8 cellular contexts compared by ENCODE assay signal in genomic region chr4:18593297-18594002, GRCh38.
DNase-seq lines count a peak whose midpoint lies in the region; ATAC-seq and TF ChIP-seq lines count a peak whose summit lies in the region.

No MANE protein-coding gene starts in this region.

- no peak for TF ChIP-seq EP300 in transverse colon (IDR thresholded peaks at IDR 0.05; ENCODE audit: low read depth)

- in situ Hi-C loops in IMR-90 (cut with MboI; ENCODE audit: low sequenced_read_pairs): loop anchor here (5.0 to 25.0 kb wide), 4 partner anchors 669 to 1046 kb away; partner anchors contain the start of genes DCAF16 and NCAPG
- in situ Hi-C loops in transverse colon (cut with MboI; ENCODE audit: low pct_ligation_motif_present in 1 of 4, low pct_unique_long_range_greater_than_20kb in 1 of 4, low sequenced_read_pairs in 3 of 4): loop anchor here (10.0 to 25.0 kb wide), 5 partner anchors 756 to 1056 kb away; partner anchors contain the start of genes DCAF16 (in 2 of the 4) and NCAPG (in 2 of the 4)

- H3K9ac ChIP-seq in IMR-90 (ENCODE audit: low read depth, low read length) (no peak overlapping the region), fibroblast of lung (ENCODE audit: insufficient read depth, low read length) (no peak overlapping the region)

- TF ChIP-seq POLR2A in IMR-90 (IDR thresholded peaks at IDR 0.05; ENCODE audit: low read depth, low read length) (no peak), transverse colon (IDR thresholded peaks at IDR 0.05) (no peak)

- no peak overlapping the region for H2AK5ac ChIP-seq in IMR-90 (ENCODE audit: low read depth, low read length)

- no peak overlapping the region for H2AK9ac ChIP-seq in IMR-90 (replicated peaks; ENCODE audit: low read depth, low read length, poor library complexity)

- no peaks in the 10 kb centered on the region for H3K79me2 ChIP-seq in fibroblast of lung (ENCODE audit: control insufficient read depth, insufficient read depth, low read length)

- no peak overlapping the region for H3K56ac ChIP-seq in IMR-90 (ENCODE audit: extremely low read depth, insufficient read depth, low read length)

- dilution Hi-C loops in IMR-90 (cut with HindIII; ENCODE audit: low sequenced_read_pairs, unreplicated experiment): no loop called here

- no peak overlapping the region for H4K8ac ChIP-seq in IMR-90 (ENCODE audit: low read depth in 2 of 2, low read length in 2 of 2)

- H2BK20ac ChIP-seq in IMR-90 (ENCODE audit: low read depth, low read length): no peak overlapping the region

- H3K9me1 ChIP-seq in IMR-90 (ENCODE audit: insufficient read depth, low read length): no peaks in the 10 kb centered on the region

- no peak overlapping the region for H3K18ac ChIP-seq in IMR-90 (ENCODE audit: low read depth, low read length)

- 0% methylated on average over 1 of the region's 12 CpGs; no CpG with 5 or more reads in 1 of the 2 experiments for WGBS in IMR-90 (ENCODE audit: extremely low coverage in 2 of 2, insufficient read length in 1 of 2), 2 experiments
- WGBS in transverse colon (ENCODE audit: low coverage in 1 of 2), 2 donors: 0 to 4% methylated on average over 3 to 12 of the region's 12 CpGs

- H4K91ac ChIP-seq in IMR-90 (ENCODE audit: insufficient read depth, low read depth, low read length): no peak overlapping the region

- H3K4me2 ChIP-seq in IMR-90 (ENCODE audit: low read depth, low read length) (peak overlapping the region; percentile 81; the same call in 1 of the 2 replicates), fibroblast of lung (ENCODE audit: extremely low read depth, insufficient read depth, low read length) (peak overlapping the region; percentile 93)

- H2BK15ac ChIP-seq in IMR-90 (ENCODE audit: low read depth, low read length): no peak overlapping the region

- peaks cover 1% of the 10 kb centered on the region; the same call in 1 of the 2 replicates for H3K27me3 ChIP-seq in IMR-90 (ENCODE audit: control insufficient read depth, insufficient read depth, low read length)
- no peaks in the 10 kb centered on the region for H3K27me3 ChIP-seq in fibroblast of lung (ENCODE audit: control insufficient read depth, insufficient read depth, low read length)
- H3K27me3 ChIP-seq in neuron (ENCODE audit: insufficient read depth, low read length): peaks cover 3% of the 10 kb centered on the region
- no peaks in the 10 kb centered on the region for H3K27me3 ChIP-seq in transverse colon

- no peak overlapping the region for H2BK120ac ChIP-seq in IMR-90 (ENCODE audit: low read depth, low read length)

- no peak overlapping the region for H2BK5ac ChIP-seq in IMR-90 (ENCODE audit: low read depth, low read length, poor library complexity, severe bottlenecking)

- H3K4ac ChIP-seq in IMR-90 (ENCODE audit: low read depth, low read length): no peak overlapping the region

- peak; percentile 89 for TF ChIP-seq RAD21 in IMR-90 (IDR thresholded peaks at IDR 0.05; ENCODE audit: low read length)

- H3K4me3 ChIP-seq in IMR-90 (ENCODE audit: insufficient read depth, low read depth, low read length): peak overlapping the region; percentile 9; the same call in 1 of the 2 replicates
- H3K4me3 ChIP-seq in fibroblast of lung (replicated peaks in 1 of 4; ENCODE audit: control extremely low read depth in 1 of 4, insufficient read depth in 1 of 4, low read depth in 3 of 4, low read length in 4 of 4): peak overlapping the region in 3 of 4 experiments; percentile 23 to 56 (median 32)
- peak overlapping the region; percentile 21 for H3K4me3 ChIP-seq in neuron (ENCODE audit: low read length)
- H3K4me3 ChIP-seq in transverse colon: peak overlapping the region in 1 of 4 donors; percentile 5

- peak; percentile 43 for DNase-seq in Daoy (ENCODE audit: low read depth)
- peak; percentile 74 for DNase-seq in IMR-90
- DNase-seq in OCI-M1 (lab: John Stamatoyannopoulos, UW): peak; percentile 84
- peak; percentile 28 to 38 for DNase-seq in activated T-cell treated with anti-CD3 and anti-CD28 coated beads, Interleukin-2, amount 50 U/mL, for 48 hours
- peak; percentile 59 to 81 for DNase-seq in fibroblast of lung (ENCODE audit: low read depth in 2 of 2)
- DNase-seq in transverse colon: peak; percentile 47

- ATAC-seq in GM21528 (IDR thresholded peaks at IDR 0.05; ENCODE audit: low FRiP score, unreplicated experiment) (peak; percentile 83), IMR-90 (ENCODE audit: low read depth) (peak; percentile 89)

- no peak overlapping the region for H3K23ac ChIP-seq in IMR-90 (ENCODE audit: low read depth, low read length)

- intact Hi-C loops in IMR-90 (cut with micrococcal nuclease) (loop anchor here (1.0 to 2.0 kb wide), 7 partner anchors 573 to 1044 kb away; partner anchors contain the start of genes LAP3 and LCORL), transverse colon (cut with DNase I; ENCODE audit: low total_unique reads) (loop anchor here (10.0 kb wide), 1 partner anchor 779 kb away; the partner anchor contains the start of genes DCAF16 and NCAPG)

- no peaks in the 10 kb centered on the region for H3K79me1 ChIP-seq in IMR-90 (ENCODE audit: low read depth in 1 of 2, low read length in 2 of 2)

- H3K36me3 ChIP-seq in IMR-90 (ENCODE audit: control insufficient read depth, insufficient read depth, low read length) (no peaks in the 10 kb centered on the region), fibroblast of lung (ENCODE audit: control insufficient read depth, insufficient read depth, low read length) (no peaks in the 10 kb centered on the region), neuron (ENCODE audit: insufficient read depth, low read length) (no peaks in the 10 kb centered on the region), transverse colon (no peaks in the 10 kb centered on the region)

- BruUV-seq in IMR-90 (replicated peaks; lab: Mats Ljungman, UMichigan): no TSS peak

- H3K27ac ChIP-seq in IMR-90 (ENCODE audit: insufficient read depth, low read length): no peak overlapping the region
- no peak overlapping the region for H3K27ac ChIP-seq in fibroblast of lung (ENCODE audit: insufficient read depth, low read length)
- H3K27ac ChIP-seq in transverse colon: no peak overlapping the region

- H4K20me1 ChIP-seq in IMR-90 (ENCODE audit: insufficient read depth, low read length) (no peaks in the 10 kb centered on the region), fibroblast of lung (ENCODE audit: control insufficient read depth, extremely low read depth, insufficient read depth, low read length) (no peaks in the 10 kb centered on the region)

- TF ChIP-seq CTCF in IMR-90 (conservative IDR thresholded peaks at IDR 0.05; ENCODE audit: low read depth, low read length) (peak; percentile 85), fibroblast of lung (conservative IDR thresholded peaks at IDR 0.05 in 1 of 2, IDR thresholded peaks at IDR 0.05 in 1 of 2; ENCODE audit: low read depth in 1 of 2, low read length in 2 of 2) (peak; percentile 80 to 87), transverse colon (IDR thresholded peaks at IDR 0.05) (peak; percentile 71 to 80 (median 74))

- CTCF ChIA-PET in IMR-90 (lab: Yijun Ruan, JAX): interaction anchor here (1.1 to 1.2 kb wide), 2 partner anchors 16 to 776 kb away, joined by 3 to 4 read pairs; no protein-coding TSS in a partner anchor

- POLR2A ChIA-PET in IMR-90 (lab: Charles Lee; ENCODE audit: unreplicated experiment): no interaction called here

- peak overlapping the region; percentile 24 for H2AFZ ChIP-seq in IMR-90 (replicated peaks; ENCODE audit: low read length, poor library complexity)
- H2AFZ ChIP-seq in fibroblast of lung (ENCODE audit: low read length): peak overlapping the region; percentile 95
- H2AFZ ChIP-seq in neuron (ENCODE audit: low read depth, low read length): no peak overlapping the region

- H3K14ac ChIP-seq in IMR-90 (replicated peaks; ENCODE audit: low read depth, low read length): no peak overlapping the region

- no peaks in the 10 kb centered on the region for H3K4me1 ChIP-seq in IMR-90 (ENCODE audit: control insufficient read depth, insufficient read depth, low read length)
- no peaks in the 10 kb centered on the region for H3K4me1 ChIP-seq in fibroblast of lung (ENCODE audit: control insufficient read depth, extremely low read depth, insufficient read depth, low read length)
- peaks cover 4% of the 10 kb centered on the region for H3K4me1 ChIP-seq in neuron (ENCODE audit: insufficient read depth, low read length)
- peaks cover 0 to 7% (median 2%) of the 10 kb centered on the region in 4 donors for H3K4me1 ChIP-seq in transverse colon

- H3K9me3 ChIP-seq in IMR-90 (ENCODE audit: control insufficient read depth, insufficient read depth, low read length): no peaks in the 10 kb centered on the region
- no peaks in the 10 kb centered on the region for H3K9me3 ChIP-seq in fibroblast of lung (ENCODE audit: control insufficient read depth, insufficient read depth, low read depth, low read length)
- no peaks in the 10 kb centered on the region for H3K9me3 ChIP-seq in neuron (ENCODE audit: low read length)
- no peaks in the 10 kb centered on the region for H3K9me3 ChIP-seq in transverse colon

- no peak overlapping the region for H4K5ac ChIP-seq in IMR-90 (ENCODE audit: low read depth, low read length)

TF ChIP-seq in IMR-90, 13 proteins besides CTCF, POLR2A, EP300 and RAD21:
- TF ChIP-seq SMC3 (IDR thresholded peaks at IDR 0.05; ENCODE audit: low read depth, low read length): peak; percentile 80
- no peak for TF ChIP-seq USF2 (IDR thresholded peaks at IDR 0.05; ENCODE audit: low read depth, low read length)

Comparison
In these comparisons a context has a peak if more than half of its experiments do, and no peak if none do; other contexts are left out.
1. DNase-seq: peak in every context shown above with its lines; median percentile 84 in OCI-M1; 74 in IMR-90; 70 in fibroblast of lung; 47 in transverse colon; 43 in Daoy; 33 in activated T-cell treated with anti-CD3 and anti-CD28 coated beads, Interleukin-2, amount 50 U/mL, for 48 hours.